ENCODE assay signal across 19 cellular contexts in genomic region chr11:16793511-16793910, GRCh38.
"Had no signal": no experiment of that assay in that cellular context is flagged by ENCODE, and none has a peak within 500 bp of the region (broad histone marks: within the 10 kb centered on the region; RNA-seq: fewer than 3 reads in every experiment).

No MANE protein-coding gene starts in this region.

- H3K36me3 Mint-ChIP-seq: activated naive CD8-positive, alpha-beta T cell; brain had no signal

- H3K4me3 Mint-ChIP-seq: activated CD8-positive, alpha-beta T cell treated with anti-CD3 and anti-CD28 coated beads, Interleukin-2, amount 10 ng/mL, durations not matched to agents 7 days and 5 days; activated naive CD8-positive, alpha-beta T cell; brain; central memory CD8-positive, alpha-beta T cell; endodermal cell; neural crest cell had no signal

- DNase-seq: activated CD4-positive, alpha-beta T cell treated with anti-CD3 and anti-CD28 coated beads for 4 hours; activated CD8-positive, alpha-beta memory T cell treated with anti-CD3 and anti-CD28 coated beads, Interleukin-2, amount 50 U/mL, for 4 hours; activated CD8-positive, alpha-beta T cell treated with anti-CD3 and anti-CD28 coated beads, Interleukin-2, amount 10 ng/mL, durations not matched to agents 7 days and 5 days; activated gamma-delta T cell treated with Interleukin-2 at 50 U/mL for 16 hours; activated T-cell treated with anti-CD3 and anti-CD28 coated beads, Interleukin-2, amount 50 U/mL, for 48 hours; amniotic stem cell; endodermal cell; head of caudate nucleus; pancreas; sigmoid colon; SK-N-SH; stimulated activated CD4-positive, alpha-beta T cell treated with anti-CD3 and anti-CD28 coated beads, Interleukin-2, amount 100 ng/mL, for 24 hours; T-helper 1 cell; trophoblast cell; WERI-Rb-1 had no signal

- H3K4me1 ChIP-seq: pancreas had no signal

- H3K4me2 ChIP-seq: SK-N-SH had no signal

- H3K36me3 ChIP-seq: sigmoid colon had no signal

- H3K27ac ChIP-seq: pancreas, WERI-Rb-1 had no signal

- H3K4me1 Mint-ChIP-seq: brain; central memory CD8-positive, alpha-beta T cell had no signal

- H3K9me3 Mint-ChIP-seq: central memory CD8-positive, alpha-beta T cell; endodermal cell; neural crest cell had no signal

- H3K4me3 ChIP-seq: pancreas, sigmoid colon had no signal

- ATAC-seq: activated CD8-positive, alpha-beta T cell treated with anti-CD3 and anti-CD28 coated beads, Interleukin-2, amount 10 ng/mL, durations not matched to agents 7 days and 5 days; pancreas had no signal

- H3K27me3 ChIP-seq: pancreas, sigmoid colon had no signal

- H3K27me3 Mint-ChIP-seq: activated naive CD8-positive, alpha-beta T cell had no signal

- H3K9ac ChIP-seq: SK-N-SH had no signal

- H3K9me3 ChIP-seq: pancreas, sigmoid colon, SK-N-SH had no signal

- H3K27ac Mint-ChIP-seq: activated CD8-positive, alpha-beta T cell treated with anti-CD3 and anti-CD28 coated beads, Interleukin-2, amount 10 ng/mL, durations not matched to agents 7 days and 5 days; activated naive CD8-positive, alpha-beta T cell; brain had no signal
